8 cellular contexts compared by ENCODE assay signal in genomic region chr17:59746849-59747445, GRCh38. TPM values are rescaled to one million over a fixed set of nuclear protein-coding genes. Genes with fewer than 3 reads are reported as not detected.
DNase-seq lines count a peak whose midpoint lies in the region; ATAC-seq and TF ChIP-seq lines count a peak whose summit lies in the region.

No MANE protein-coding gene starts in this region.

- intact Hi-C loops in mammary epithelial cell (cut with micrococcal nuclease), result loop anchor here (1.0 to 5.0 kb wide), 2 partner anchors 112 to 435 kb away; no protein-coding TSS in a partner anchor

- H3K79me2 ChIP-seq in mammary epithelial cell (ENCODE audit: insufficient read depth, low read length), result no peaks in the 10 kb centered on the region

- H3K27ac ChIP-seq in mammary epithelial cell (ENCODE audit: insufficient read depth, low read depth, low read length) (no peak overlapping the region), liver (ENCODE audit: low read depth in 1 of 2, low read length in 2 of 2) (no peak overlapping the region)

- dilution Hi-C loops in mammary epithelial cell (cut with HindIII; ENCODE audit: low sequenced_read_pairs), result loop anchor here (25.0 kb wide), 1 partner anchor 290 kb away; no protein-coding TSS in a partner anchor

- in situ Hi-C loops in ACHN (cut with HindIII; ENCODE audit: low pct_ligation_motif_present, low pct_unique_long_range_greater_than_20kb, low sequenced_read_pairs) (no loop called here), mammary epithelial cell (cut with MboI; ENCODE audit: low sequenced_read_pairs in 2 of 2) (loop anchor here (25.0 kb wide), 2 partner anchors 290 to 315 kb away; no protein-coding TSS in a partner anchor)

- peaks cover under 1% of the 10 kb centered on the region for H3K36me3 ChIP-seq in mammary epithelial cell (ENCODE audit: insufficient read depth, low read length)
- H3K36me3 ChIP-seq in liver (ENCODE audit: control insufficient read depth in 4 of 4, insufficient read depth in 3 of 4, low read depth in 1 of 4, low read length in 3 of 4), result peaks cover 0 to 6% (median 0%) of the 10 kb centered on the region in 4 donors

- ATAC-seq in GM21390 (IDR thresholded peaks at IDR 0.05; ENCODE audit: unreplicated experiment), result no peak

- H3K9me3 ChIP-seq in mammary epithelial cell (replicated peaks; ENCODE audit: insufficient read depth, low read length) (no peaks in the 10 kb centered on the region), liver (ENCODE audit: control insufficient read depth in 4 of 4, low read length in 3 of 4) (no peaks in the 10 kb centered on the region)

- H3K4me3 ChIP-seq in mammary epithelial cell (replicated peaks in 1 of 3; ENCODE audit: insufficient read depth in 1 of 3, low read depth in 2 of 3, low read length in 3 of 3) (no peak overlapping the region), liver (ENCODE audit: low read depth in 1 of 3, low read length in 3 of 3) (no peak overlapping the region)

- H2AFZ ChIP-seq in mammary epithelial cell (ENCODE audit: low read depth, low read length), result no peak overlapping the region

- DNase-seq in ACHN (peak; percentile 71), GDM1 (lab: John Stamatoyannopoulos, UW) (peak; percentile 3), NCI-H510A treated with DMSO at 0.1 percent for 48 hours (lab: John Stamatoyannopoulos, UW) (peak; percentile 82), mammary epithelial cell (peak; percentile 37), OCI-M2 (lab: John Stamatoyannopoulos, UW; ENCODE audit: unreplicated experiment) (no peak), T1000 (lab: John Stamatoyannopoulos, UW) (no peak)

- no peak overlapping the region for H3K4me2 ChIP-seq in mammary epithelial cell (ENCODE audit: insufficient read depth, low read depth, low read length)

- H3K27me3 ChIP-seq in mammary epithelial cell (ENCODE audit: insufficient read depth, low read length) (no peaks in the 10 kb centered on the region), liver (ENCODE audit: control insufficient read depth in 4 of 4, insufficient read depth in 4 of 4, low read length in 3 of 4) (no peaks in the 10 kb centered on the region)

- CTCF ChIA-PET in mammary epithelial cell (lab: Charles Lee; ENCODE audit: low non-redundant PET), result interaction anchor here (0.7 kb wide), 1 partner anchor 39 kb away, joined by 14 read pairs; the partner anchor contains the start of genes PTRH2 and VMP1

- no TSS peak for BruUV-seq in mammary epithelial cell (replicated peaks; lab: Mats Ljungman, UMichigan)

- H3K9ac ChIP-seq in mammary epithelial cell (ENCODE audit: insufficient read depth, low read length) (no peak overlapping the region), liver (ENCODE audit: low read depth in 1 of 2, low read length in 2 of 2) (no peak overlapping the region)

- peak; percentile 84 to 85 for TF ChIP-seq RAD21 in liver (IDR thresholded peaks at IDR 0.05)

- TF ChIP-seq CTCF in mammary epithelial cell (conservative IDR thresholded peaks at IDR 0.05 in 1 of 2, IDR thresholded peaks at IDR 0.05 in 1 of 2; ENCODE audit: extremely low read depth in 1 of 2, insufficient read depth in 1 of 2, low read depth in 1 of 2, low read length in 2 of 2) (peak; percentile 48 to 63), liver (IDR thresholded peaks at IDR 0.05; ENCODE audit: low read depth, low read length, missing input control) (peak; percentile 40)

- WGBS in mammary epithelial cell (ENCODE audit: low coverage, missing lambda C conversion rate), result 92% methylated on average over 3 of the region's 4 CpGs
- WGBS in liver, result 91% methylated on average over 4 of the region's 4 CpGs

- H3K4me1 ChIP-seq in mammary epithelial cell (ENCODE audit: insufficient read depth, low read length) (no peaks in the 10 kb centered on the region), liver (ENCODE audit: control insufficient read depth in 4 of 4, insufficient read depth in 4 of 4, low read length in 3 of 4) (peaks cover 0 to 6% (median 2%) of the 10 kb centered on the region in 4 donors)

- no peaks in the 10 kb centered on the region for H4K20me1 ChIP-seq in mammary epithelial cell (ENCODE audit: insufficient read depth, low read length)

TF ChIP-seq in liver, 16 proteins besides CTCF, POLR2A, EP300 and RAD21:
- no peak for TF ChIP-seq YY1 (IDR thresholded peaks at IDR 0.05)
- TF ChIP-seq NR2F2 (IDR thresholded peaks at IDR 0.05), result no peak
- no peak for TF ChIP-seq HNF4A (conservative IDR thresholded peaks at IDR 0.05)
- TF ChIP-seq SP1 (IDR thresholded peaks at IDR 0.05), result no peak
- TF ChIP-seq MAX (IDR thresholded peaks at IDR 0.05), result no peak
- TF ChIP-seq FOXA2 (IDR thresholded peaks at IDR 0.05), result no peak

RNA-seq across cellular contexts. Expression of gene VMP1, which starts 39.5 kb away (rescaled TPM):
- total RNA-seq in mammary epithelial cell, result 100 to 1,000 TPM; 177 to 211 TPM
- 44.4 TPM for polyA plus RNA-seq in mammary epithelial cell
- polyA minus RNA-seq in mammary epithelial cell, result 106 TPM
- 100 to 1,000 TPM in 1 of 2 donors, 10 to 100 TPM in 1; 58.1 to 118 TPM for total RNA-seq in liver
- 10 to 100 TPM; 46.4 to 85.0 TPM for polyA plus RNA-seq in liver

RNA-seq across cellular contexts. Expression of gene PTRH2, which starts 39.7 kb away (rescaled TPM):
- total RNA-seq in mammary epithelial cell, result 10 to 100 TPM; 23.0 to 37.4 TPM
- 76.2 TPM for polyA plus RNA-seq in mammary epithelial cell
- 3.1 TPM for polyA minus RNA-seq in mammary epithelial cell
- 10 to 100 TPM in 1 of 2 donors, 1 to 10 TPM in 1; 9.7 to 23.4 TPM for total RNA-seq in liver
- polyA plus RNA-seq in liver, result 10 to 100 TPM; 22.7 to 39.1 TPM

Comparison
In these comparisons a context has a peak if more than half of its experiments do, and no peak if none do; other contexts are left out.
1. DNase-seq: peak in ACHN (single experiment), GDM1 (single experiment), NCI-H510A treated with DMSO at 0.1 percent for 48 hours (single experiment) and mammary epithelial cell (single experiment); none in OCI-M2 (single experiment) and T1000 (single experiment).